Comparison of ENCODE assay signal across 21 cellular contexts in genomic region chr11:36013950-36014349, GRCh38.
DNase-seq lines count a peak whose midpoint lies in the region; ATAC-seq, FAIRE-seq and TF ChIP-seq lines count a peak whose summit lies in the region.
"Had no signal": no experiment of that assay in that cellular context is flagged by ENCODE, and none has a peak within 500 bp of the region (broad histone marks: within the 10 kb centered on the region; RNA-seq: fewer than 3 reads in every experiment).

No MANE protein-coding gene starts in this region.

- no peak for ATAC-seq in Panc1
- ATAC-seq in esophagus mucosa, result peak; percentile 70
- ATAC-seq in GM21723 (IDR thresholded peaks at IDR 0.05; ENCODE audit: unreplicated experiment), result no peak
- ATAC-seq in GM18870 (IDR thresholded peaks at IDR 0.05; ENCODE audit: unreplicated experiment), result no peak

- H3K4me3 ChIP-seq in Panc1 (ENCODE audit: low read depth in 2 of 2, low read length in 2 of 2) (no peak overlapping the region), astrocyte (ENCODE audit: insufficient read depth, low read depth, low read length) (no peak overlapping the region)
- H3K4me3 ChIP-seq: MG63, Peyer's patch, SJSA1 had no signal

- H3K4me1 ChIP-seq in Panc1 (ENCODE audit: control insufficient read depth, insufficient read depth, low read length) (peaks cover 23% of the 10 kb centered on the region), astrocyte (ENCODE audit: insufficient read depth, low read length) (peaks cover 13% of the 10 kb centered on the region)
- H3K4me1 ChIP-seq: Peyer's patch had no signal

- POLR2A ChIA-PET in Panc1 (lab: Charles Lee), result no interaction called here

- no peaks in the 10 kb centered on the region for H3K9me3 ChIP-seq in Panc1 (ENCODE audit: control insufficient read depth, insufficient read depth, low read depth, low read length)
- no peaks in the 10 kb centered on the region for H3K9me3 ChIP-seq in astrocyte (ENCODE audit: insufficient read depth, low read depth, low read length)
- H3K9me3 ChIP-seq: MG63, Peyer's patch, SJSA1 had no signal

- no peak overlapping the region for H3K4me2 ChIP-seq in astrocyte (ENCODE audit: low read length)

- no peak overlapping the region for H2AFZ ChIP-seq in astrocyte (ENCODE audit: low read depth, low read length)

- H3K27me3 Mint-ChIP-seq in astrocyte (ENCODE audit: low read depth, unreplicated experiment) (no peaks in the 10 kb centered on the region), nephron progenitor cell (ENCODE audit: low read depth, poor library complexity) (peaks cover 4% of the 10 kb centered on the region), immature natural killer cell (ENCODE audit: low read depth in 3 of 3) (peaks cover 0 to 4% (median 3%) of the 10 kb centered on the region in 3 donors)
- H3K27me3 Mint-ChIP-seq: CD4-positive, CD25-positive, alpha-beta regulatory T cell had no signal

- intact Hi-C loops in Panc1 (cut with micrococcal nuclease; ENCODE audit: unreplicated experiment), result no loop called here

- H3K27me3 ChIP-seq in Panc1 (ENCODE audit: control insufficient read depth, insufficient read depth, low read length), result no peaks in the 10 kb centered on the region
- no peaks in the 10 kb centered on the region for H3K27me3 ChIP-seq in astrocyte (ENCODE audit: insufficient read depth, low read length)
- H3K27me3 ChIP-seq: MG63, Peyer's patch, SJSA1 had no signal

- H3K4me1 Mint-ChIP-seq in astrocyte (ENCODE audit: low read depth, unreplicated experiment), result peaks cover 30% of the 10 kb centered on the region
- peaks cover 39% of the 10 kb centered on the region for H3K4me1 Mint-ChIP-seq in nephron progenitor cell
- no peaks in the 10 kb centered on the region for H3K4me1 Mint-ChIP-seq in immature natural killer cell
- H3K4me1 Mint-ChIP-seq: CD4-positive, CD25-positive, alpha-beta regulatory T cell had no signal

- no peak for DNase-seq in Panc1 (ENCODE audit: low read depth, low spot score)
- DNase-seq in astrocyte (ENCODE audit: low read depth), result no peak
- DNase-seq in nephron progenitor cell, result no peak
- DNase-seq in NCI-H510A treated with DMSO at 0.1 percent for 48 hours (lab: John Stamatoyannopoulos, UW), result no peak
- DNase-seq in immature natural killer cell, result no peak
- DNase-seq: CD4-positive, CD25-positive, alpha-beta regulatory T cell; COR-L47; DMS79; GOT3; MG63; NCI-H1092; NCI-H1436; NCI-H1930; NCI-H345; NCI-H524 treated with DMSO at 0.1 percent for 48 hours; NCI-H82; Peyer's patch had no signal

- no peak overlapping the region for H3K9ac ChIP-seq in astrocyte (ENCODE audit: low read length)

- H3K4me3 Mint-ChIP-seq in astrocyte (ENCODE audit: unreplicated experiment) (no peak overlapping the region), nephron progenitor cell (no peak overlapping the region), immature natural killer cell (no peak overlapping the region)
- H3K4me3 Mint-ChIP-seq: CD4-positive, CD25-positive, alpha-beta regulatory T cell had no signal

- no TSS peak for BruUV-seq in Panc1 (replicated peaks; lab: Mats Ljungman, UMichigan)

- FAIRE-seq in astrocyte (lab: Jason Lieb, UNC), result no peak

- peaks cover 1% of the 10 kb centered on the region for H3K9me3 Mint-ChIP-seq in astrocyte (ENCODE audit: unreplicated experiment)
- H3K9me3 Mint-ChIP-seq in nephron progenitor cell, result no peaks in the 10 kb centered on the region
- H3K9me3 Mint-ChIP-seq in immature natural killer cell, result no peaks in the 10 kb centered on the region

- TF ChIP-seq CTCF in Panc1 (IDR thresholded peaks at IDR 0.05) (no peak), astrocyte (IDR thresholded peaks at IDR 0.05; ENCODE audit: insufficient read depth, low read depth, low read length) (no peak), nephron progenitor cell (IDR thresholded peaks at IDR 0.05) (no peak)

- H3K79me2 ChIP-seq in astrocyte (ENCODE audit: insufficient read depth, low read length), result peaks cover 15% of the 10 kb centered on the region

- H3K36me3 ChIP-seq in Panc1 (ENCODE audit: control insufficient read depth, insufficient read depth, low read length) (no peaks in the 10 kb centered on the region), astrocyte (ENCODE audit: insufficient read depth, low read length) (no peaks in the 10 kb centered on the region)
- H3K36me3 ChIP-seq: MG63, Peyer's patch, SJSA1 had no signal

- CTCF ChIA-PET in Panc1 (lab: Charles Lee), result interaction anchor here (0.5 kb wide), 1 partner anchor 1952 kb away, joined by 9 read pairs; no protein-coding TSS in a partner anchor

- H3K27ac Mint-ChIP-seq in astrocyte (ENCODE audit: unreplicated experiment), result peak overlapping the region; percentile 3
- peak overlapping the region; percentile 36 for H3K27ac Mint-ChIP-seq in nephron progenitor cell
- no peak overlapping the region for H3K27ac Mint-ChIP-seq in immature natural killer cell
- H3K27ac Mint-ChIP-seq: CD4-positive, CD25-positive, alpha-beta regulatory T cell had no signal

- in situ Hi-C loops in Panc1 (cut with HindIII; ENCODE audit: low pct_unique_long_range_greater_than_20kb, low sequenced_read_pairs), result no loop called here

- H3K27ac ChIP-seq in Panc1 (ENCODE audit: low read length), result peak overlapping the region; percentile 18; the same call in 1 of the 2 replicates
- H3K27ac ChIP-seq in astrocyte (ENCODE audit: low read depth, low read length), result no peak overlapping the region
- H3K27ac ChIP-seq: Peyer's patch, SJSA1 had no signal

- no peaks in the 10 kb centered on the region for H4K20me1 ChIP-seq in astrocyte (ENCODE audit: insufficient read depth, low read length)

- H3K36me3 Mint-ChIP-seq in astrocyte (ENCODE audit: low read depth, unreplicated experiment) (no peaks in the 10 kb centered on the region), nephron progenitor cell (ENCODE audit: low read depth) (peaks cover 24% of the 10 kb centered on the region), immature natural killer cell (no peaks in the 10 kb centered on the region)
- H3K36me3 Mint-ChIP-seq: CD4-positive, CD25-positive, alpha-beta regulatory T cell had no signal

Comparison
In these comparisons a context has a peak if more than half of its experiments do, and no peak if none do; other contexts are left out.
1. H3K27ac Mint-ChIP-seq: peak in astrocyte (single experiment) and nephron progenitor cell (single experiment); none in immature natural killer cell (0 of 6).